ENCODE assay signal across 8 cellular contexts in the genomic region with DNA sequence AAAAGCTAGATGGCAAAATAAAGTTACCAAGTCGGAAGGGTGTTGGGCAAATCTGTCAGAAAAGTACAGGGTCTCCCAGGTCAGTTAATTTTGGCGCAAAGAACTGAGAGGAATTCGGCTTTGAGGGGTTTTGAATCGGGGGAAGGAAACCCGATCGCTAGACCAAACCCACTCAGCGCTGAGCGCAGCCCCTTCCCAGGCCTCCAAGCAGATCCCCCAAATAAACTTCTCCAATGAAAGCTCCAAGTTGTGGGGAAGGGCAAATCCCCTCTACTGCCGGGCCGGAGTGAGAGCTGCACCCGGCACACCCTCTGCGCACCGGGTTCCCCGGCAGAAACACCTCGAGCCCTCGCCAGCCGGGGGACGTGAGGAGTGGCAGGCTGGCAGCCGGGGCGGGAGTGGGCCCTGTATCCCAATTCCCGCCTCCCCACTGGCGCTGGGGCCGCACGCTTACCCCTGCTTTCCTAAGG. TPM values are rescaled to one million over a fixed set of nuclear protein-coding genes. Genes with fewer than 3 reads are reported as not detected.
DNase-seq lines count a peak whose midpoint lies in the region; ATAC-seq and TF ChIP-seq lines count a peak whose summit lies in the region.

No MANE protein-coding gene starts in this region.

- CTCF ChIA-PET in activated CD8-positive, alpha-beta T cell treated with anti-CD3 and anti-CD28 coated beads, Interleukin-2, amount 10 ng/mL, durations not matched to agents 7 days and 5 days (lab: Charles Lee), result interaction anchor here (1.4 kb wide), 1 partner anchor 15 kb away, joined by 6 read pairs; no protein-coding TSS in a partner anchor

- TF ChIP-seq EP300 in Ishikawa (IDR thresholded peaks at IDR 0.05; ENCODE audit: borderline replicate concordance), result no peak

- H3K27me3 Mint-ChIP-seq in activated CD8-positive, alpha-beta T cell treated with anti-CD3 and anti-CD28 coated beads, Interleukin-2, amount 10 ng/mL, durations not matched to agents 7 days and 5 days (ENCODE audit: low read depth), result peaks cover 18% of the 10 kb centered on the region
- H3K27me3 Mint-ChIP-seq in glutamatergic neuron (ENCODE audit: unreplicated experiment), result peaks cover 4% of the 10 kb centered on the region

- peaks cover 44% of the 10 kb centered on the region for H3K4me1 Mint-ChIP-seq in activated CD8-positive, alpha-beta T cell treated with anti-CD3 and anti-CD28 coated beads, Interleukin-2, amount 10 ng/mL, durations not matched to agents 7 days and 5 days (ENCODE audit: low read depth)
- H3K4me1 Mint-ChIP-seq in glutamatergic neuron (ENCODE audit: low read depth, unreplicated experiment), result peaks cover 6% of the 10 kb centered on the region

- DNase-seq in COLO668 (lab: John Stamatoyannopoulos, UW; ENCODE audit: unreplicated experiment) (peak; percentile 82), glutamatergic neuron (no peak), retinal pigment epithelial cell (ENCODE audit: low read depth) (no peak), epidermal melanocyte (ENCODE audit: insufficient read length, low spot score) (no peak), caudate nucleus (lab: John Stamatoyannopoulos, UW) (no peak)
- DNase-seq in activated CD8-positive, alpha-beta T cell treated with anti-CD3 and anti-CD28 coated beads, Interleukin-2, amount 10 ng/mL, durations not matched to agents 7 days and 5 days, result no peak

- TF ChIP-seq CTCF in glutamatergic neuron (IDR thresholded peaks at IDR 0.05; ENCODE audit: partially characterized antibody, unreplicated experiment), result no peak
- TF ChIP-seq CTCF in retinal pigment epithelial cell (conservative IDR thresholded peaks at IDR 0.05; ENCODE audit: low read depth, low read length), result no peak

- H3K27ac Mint-ChIP-seq in activated CD8-positive, alpha-beta T cell treated with anti-CD3 and anti-CD28 coated beads, Interleukin-2, amount 10 ng/mL, durations not matched to agents 7 days and 5 days, result peak overlapping the region; percentile 64
- H3K27ac Mint-ChIP-seq in glutamatergic neuron (ENCODE audit: unreplicated experiment), result peak overlapping the region; percentile 70

- peak overlapping the region; percentile 85 for H3K4me3 Mint-ChIP-seq in activated CD8-positive, alpha-beta T cell treated with anti-CD3 and anti-CD28 coated beads, Interleukin-2, amount 10 ng/mL, durations not matched to agents 7 days and 5 days
- peak overlapping the region; percentile 83 for H3K4me3 Mint-ChIP-seq in glutamatergic neuron (ENCODE audit: unreplicated experiment)

- ATAC-seq in GM21528 (IDR thresholded peaks at IDR 0.05; ENCODE audit: low FRiP score, unreplicated experiment), result peak; percentile 7
- peak; percentile 45 for ATAC-seq in activated CD8-positive, alpha-beta T cell treated with anti-CD3 and anti-CD28 coated beads, Interleukin-2, amount 10 ng/mL, durations not matched to agents 7 days and 5 days

- H3K27ac ChIP-seq in caudate nucleus (ENCODE audit: low read depth, low read length), result no peak overlapping the region

- peak overlapping the region; percentile 80 for H3K4me3 ChIP-seq in retinal pigment epithelial cell (ENCODE audit: low read length)

- no peak for TF ChIP-seq RAD21 in Ishikawa (IDR thresholded peaks at IDR 0.05; ENCODE audit: low read depth)

- peaks cover 43% of the 10 kb centered on the region for H3K36me3 Mint-ChIP-seq in activated CD8-positive, alpha-beta T cell treated with anti-CD3 and anti-CD28 coated beads, Interleukin-2, amount 10 ng/mL, durations not matched to agents 7 days and 5 days (ENCODE audit: low read depth)
- no peaks in the 10 kb centered on the region for H3K36me3 Mint-ChIP-seq in glutamatergic neuron (ENCODE audit: unreplicated experiment)

- POLR2A ChIA-PET in activated CD8-positive, alpha-beta T cell treated with anti-CD3 and anti-CD28 coated beads, Interleukin-2, amount 10 ng/mL, durations not matched to agents 7 days and 5 days (lab: Charles Lee), result no interaction called here

- H3K9me3 Mint-ChIP-seq in activated CD8-positive, alpha-beta T cell treated with anti-CD3 and anti-CD28 coated beads, Interleukin-2, amount 10 ng/mL, durations not matched to agents 7 days and 5 days (ENCODE audit: insufficient read depth), result no peaks in the 10 kb centered on the region
- H3K9me3 Mint-ChIP-seq in glutamatergic neuron (ENCODE audit: unreplicated experiment), result peaks cover 3% of the 10 kb centered on the region

TF ChIP-seq in Ishikawa, 13 proteins besides CTCF, POLR2A, EP300 and RAD21:
- TF ChIP-seq ZBTB7A (IDR thresholded peaks at IDR 0.05; ENCODE audit: low read depth), result peak; percentile 7; the same call in 1 of the 2 replicates
- TF ChIP-seq, protein P1, sequence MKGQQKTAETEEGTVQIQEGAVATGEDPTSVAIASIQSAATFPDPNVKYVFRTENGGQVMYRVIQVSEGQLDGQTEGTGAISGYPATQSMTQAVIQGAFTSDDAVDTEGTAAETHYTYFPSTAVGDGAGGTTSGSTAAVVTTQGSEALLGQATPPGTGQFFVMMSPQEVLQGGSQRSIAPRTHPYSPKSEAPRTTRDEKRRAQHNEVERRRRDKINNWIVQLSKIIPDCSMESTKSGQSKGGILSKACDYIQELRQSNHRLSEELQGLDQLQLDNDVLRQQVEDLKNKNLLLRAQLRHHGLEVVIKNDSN (IDR thresholded peaks at IDR 0.05), result no peak
- TF ChIP-seq REST (IDR thresholded peaks at IDR 0.05; ENCODE audit: low read depth), result no peak

RNA-seq across cellular contexts. Expression of gene E2F7, which starts 0.4 kb away (rescaled TPM):
- total RNA-seq in activated CD8-positive, alpha-beta T cell treated with anti-CD3 and anti-CD28 coated beads, Interleukin-2, amount 10 ng/mL, durations not matched to agents 7 days and 5 days, result 10 to 100 TPM; 23.8 to 25.3 TPM
- 4.2 TPM for total RNA-seq in glutamatergic neuron (ENCODE audit: unreplicated experiment)
